8 cellular contexts compared by ENCODE assay signal in the genomic region with DNA sequence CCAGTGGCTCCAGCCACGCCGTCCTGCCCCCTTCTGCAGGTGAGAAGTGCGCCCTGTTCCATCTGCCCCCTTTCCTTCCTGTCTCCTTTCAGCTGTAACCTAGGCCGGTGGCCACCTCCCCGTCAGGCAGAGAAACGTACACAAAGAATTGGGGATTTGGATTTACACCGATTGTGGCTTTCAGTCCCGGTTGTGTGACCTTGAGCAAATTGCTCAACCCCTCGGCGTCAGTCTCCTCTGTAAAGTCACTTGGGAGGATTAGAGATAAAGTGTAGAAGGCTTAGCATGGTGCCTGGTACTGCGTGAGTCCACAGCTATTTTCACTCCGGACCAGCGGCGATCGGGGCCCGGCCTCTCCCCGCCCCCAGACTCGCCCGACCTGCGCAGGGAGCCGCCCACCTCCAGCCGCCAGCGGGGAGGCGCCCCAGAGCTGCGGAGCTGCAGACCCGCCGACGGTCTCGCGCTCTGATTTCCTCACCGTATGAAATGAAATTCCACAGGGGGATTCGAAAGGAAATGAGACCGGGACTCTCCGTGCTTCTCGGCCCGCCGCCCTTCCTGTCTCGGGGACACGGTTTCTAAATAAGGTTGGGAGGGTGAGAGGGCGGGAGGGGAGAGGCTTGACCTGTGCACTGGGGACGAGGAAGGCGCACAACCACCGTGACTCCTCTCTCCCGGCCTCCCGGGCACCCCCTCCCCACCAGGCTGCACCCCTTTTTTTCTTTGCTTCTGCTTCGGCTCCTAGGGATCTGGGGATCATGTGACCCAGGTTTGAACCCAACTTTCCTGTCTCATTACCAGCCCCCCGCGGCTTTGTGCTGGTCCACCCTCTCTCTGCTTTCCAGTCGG. TPM values are rescaled to one million over a fixed set of nuclear protein-coding genes. Genes with fewer than 3 reads are reported as not detected.
A peak's percentile ranks its signal among the peaks of the same experiment; 100 is the strongest.
DNase-seq lines count a peak whose midpoint lies in the region; TF ChIP-seq lines count a peak whose summit lies in the region.

No MANE protein-coding gene starts in this region.

- H3K36me3 ChIP-seq in HAP-1 (replicated peaks) (no peaks in the 10 kb centered on the region), KMS-11 (ENCODE audit: insufficient read depth) (no peaks in the 10 kb centered on the region), SK-N-SH (replicated peaks in 1 of 2; ENCODE audit: control insufficient read depth in 1 of 2, insufficient read depth in 2 of 2, low read length in 1 of 2) (peaks cover 5 to 11% of the 10 kb centered on the region in 2 experiments)

- CTCF ChIA-PET in SK-N-SH (lab: Yijun Ruan, JAX), result interaction anchor here (0.8 to 4.2 kb wide), 6 partner anchors 8 to 465 kb away, joined by 3 to 20 read pairs (median 4); no protein-coding TSS in a partner anchor

- H3K79me2 ChIP-seq in KMS-11 (ENCODE audit: insufficient read depth, low read depth), result no peaks in the 10 kb centered on the region
- no peaks in the 10 kb centered on the region for H3K79me2 ChIP-seq in SK-N-SH (ENCODE audit: insufficient read depth)

- H3K4me1 ChIP-seq in HAP-1, result peaks cover 18% of the 10 kb centered on the region
- peaks cover 13% of the 10 kb centered on the region for H3K4me1 ChIP-seq in KMS-11 (ENCODE audit: low read depth, poor library complexity, severe bottlenecking)
- peaks cover 9 to 22% of the 10 kb centered on the region in 2 experiments; a peak in 2 of 4 replicates for H3K4me1 ChIP-seq in SK-N-SH (ENCODE audit: control insufficient read depth in 1 of 2, insufficient read depth in 2 of 2, low read depth in 1 of 2, low read length in 1 of 2)

- H3K36me3 Mint-ChIP-seq in activated T-cell treated with anti-CD3 and anti-CD28 coated beads, Interleukin-2, amount 50 U/mL, for 24 hours (ENCODE audit: low read depth), result no peaks in the 10 kb centered on the region

- peak overlapping the region; percentile 28; the same call in 1 of the 2 replicates for H3K9ac ChIP-seq in KMS-11
- H3K9ac ChIP-seq in SK-N-SH, result peak overlapping the region; percentile 72

- H3K27me3 ChIP-seq in HAP-1 (ENCODE audit: low read depth) (no peaks in the 10 kb centered on the region), KMS-11 (ENCODE audit: insufficient read depth, low read depth) (peaks cover 8% of the 10 kb centered on the region; the same call in 1 of the 2 replicates), SK-N-SH (ENCODE audit: insufficient read depth) (no peaks in the 10 kb centered on the region)

- H3K9me2 ChIP-seq in SK-N-SH, result no peaks in the 10 kb centered on the region

- no peak; the same call in 1 of the 2 replicates for TF ChIP-seq CTCF in KMS-11 (conservative IDR thresholded peaks at IDR 0.05; ENCODE audit: low read depth, low read length)
- peak; percentile 39 for TF ChIP-seq CTCF in SK-N-SH (IDR thresholded peaks at IDR 0.05)
- peak; percentile 29 for TF ChIP-seq CTCF in choroid plexus epithelial cell (conservative IDR thresholded peaks at IDR 0.05; ENCODE audit: low read depth, low read length)

- peak overlapping the region; percentile 46 for H3K4me3 ChIP-seq in HAP-1
- H3K4me3 ChIP-seq in KMS-11 (IDR thresholded peaks at IDR 0.05; ENCODE audit: insufficient read depth, low read depth, low read length), result no peak overlapping the region
- H3K4me3 ChIP-seq in SK-N-SH (ENCODE audit: low read depth in 2 of 2, low read length in 1 of 2), result peak overlapping the region; percentile 55 to 95
- peak overlapping the region; percentile 81 for H3K4me3 ChIP-seq in choroid plexus epithelial cell (ENCODE audit: low read depth, low read length)

- TF ChIP-seq EP300 in SK-N-SH (IDR thresholded peaks at IDR 0.05; ENCODE audit: borderline replicate concordance in 1 of 2, low read depth in 1 of 2, low read length in 1 of 2), result no peak

- H3K27ac ChIP-seq in KMS-11 (no peak overlapping the region), SK-N-SH (ENCODE audit: low read depth in 2 of 2, low read length in 1 of 2) (peak overlapping the region; percentile 35 to 58; a peak in 3 of 4 replicates)

- peaks cover 14% of the 10 kb centered on the region for H3K4me1 Mint-ChIP-seq in activated T-cell treated with anti-CD3 and anti-CD28 coated beads, Interleukin-2, amount 50 U/mL, for 24 hours (ENCODE audit: low read depth)

- H3K27ac Mint-ChIP-seq in activated T-cell treated with anti-CD3 and anti-CD28 coated beads, Interleukin-2, amount 50 U/mL, for 24 hours, result no peak overlapping the region

- H3F3A ChIP-seq in SK-N-SH (replicated peaks; ENCODE audit: insufficient read depth), result peaks cover 13% of the 10 kb centered on the region

- WGBS in SK-N-SH (ENCODE audit: low lambda C conversion rate), result 4% methylated on average over 29 of the region's 49 CpGs

- peaks cover 71% of the 10 kb centered on the region for H3K27me3 Mint-ChIP-seq in activated T-cell treated with anti-CD3 and anti-CD28 coated beads, Interleukin-2, amount 50 U/mL, for 24 hours

- H3K9me3 Mint-ChIP-seq in activated T-cell treated with anti-CD3 and anti-CD28 coated beads, Interleukin-2, amount 50 U/mL, for 24 hours, result no peaks in the 10 kb centered on the region

- peak overlapping the region; percentile 79 for H3K4me3 Mint-ChIP-seq in activated T-cell treated with anti-CD3 and anti-CD28 coated beads, Interleukin-2, amount 50 U/mL, for 24 hours

- in situ Hi-C loops in HAP-1 (cut with MboI; ENCODE audit: low sequenced_read_pairs), result no loop called here

- no peak; the same call in 1 of the 2 replicates for TF ChIP-seq RAD21 in SK-N-SH (IDR thresholded peaks at IDR 0.05; ENCODE audit: low read length)

- POLR2A ChIA-PET in SK-N-SH (lab: Yijun Ruan, JAX), result no interaction called here

- peak overlapping the region; percentile 81 for H3K4me2 ChIP-seq in KMS-11
- H3K4me2 ChIP-seq in SK-N-SH, result peak overlapping the region; percentile 86

- H4K20me1 ChIP-seq in KMS-11 (ENCODE audit: insufficient read depth), result no peaks in the 10 kb centered on the region
- no peaks in the 10 kb centered on the region for H4K20me1 ChIP-seq in SK-N-SH (ENCODE audit: insufficient read depth)

- DNase-seq in activated T-cell treated with anti-CD3 and anti-CD28 coated beads, Interleukin-2, amount 50 U/mL, for 24 hours, result peak; percentile 49
- DNase-seq in activated T-cell treated with anti-CD3 and anti-CD28 coated beads for 4 hours (no peak), HAP-1 (ENCODE audit: low spot score in 2 of 2) (peak; percentile 72 to 89), SK-N-SH (peak; percentile 88), choroid plexus epithelial cell (ENCODE audit: low read depth) (peak; percentile 91), kidney glomerular epithelial cell (lab: John Stamatoyannopoulos, UW) (peak; percentile 60)
- DNase-seq in stimulated activated CD4-positive, alpha-beta T cell treated with anti-CD3 and anti-CD28 coated beads, Interleukin-1b, Interleukin-23, amount 100 ng/mL, for 48 hours, result peak; percentile 6

- H3K9me3 ChIP-seq in HAP-1 (no peaks in the 10 kb centered on the region), SK-N-SH (no peaks in the 10 kb centered on the region)

- H2AFZ ChIP-seq in KMS-11 (ENCODE audit: low read depth), result peak overlapping the region; percentile 97
- peak overlapping the region; percentile 96 for H2AFZ ChIP-seq in SK-N-SH (ENCODE audit: low read depth)

TF ChIP-seq in SK-N-SH, 30 proteins besides CTCF, POLR2A, EP300 and RAD21:
- TF ChIP-seq MXI1 (IDR thresholded peaks at IDR 0.05; ENCODE audit: low read depth, low read length) (peak; percentile 53), GATA2 (CRISPR knock-in tag; IDR thresholded peaks at IDR 0.05) (no peak), CHD2 (IDR thresholded peaks at IDR 0.05; ENCODE audit: low read length, partially characterized antibody) (no peak), JUND (IDR thresholded peaks at IDR 0.05) (no peak), SMC3 (IDR thresholded peaks at IDR 0.05; ENCODE audit: low read depth, low read length) (no peak), POLR2AphosphoS5 (IDR thresholded peaks at IDR 0.05; ENCODE audit: low read depth, low read length) (0 out of 2 replicates have a peak, but pooled peaks have one; percentile 27), NRF1 (IDR thresholded peaks at IDR 0.05; ENCODE audit: low read depth, low read length) (peak; percentile 71)
- TF ChIP-seq, protein P1, sequence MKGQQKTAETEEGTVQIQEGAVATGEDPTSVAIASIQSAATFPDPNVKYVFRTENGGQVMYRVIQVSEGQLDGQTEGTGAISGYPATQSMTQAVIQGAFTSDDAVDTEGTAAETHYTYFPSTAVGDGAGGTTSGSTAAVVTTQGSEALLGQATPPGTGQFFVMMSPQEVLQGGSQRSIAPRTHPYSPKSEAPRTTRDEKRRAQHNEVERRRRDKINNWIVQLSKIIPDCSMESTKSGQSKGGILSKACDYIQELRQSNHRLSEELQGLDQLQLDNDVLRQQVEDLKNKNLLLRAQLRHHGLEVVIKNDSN (IDR thresholded peaks at IDR 0.05; ENCODE audit: borderline replicate concordance, low read depth), result 0 out of 2 replicates have a peak, but pooled peaks have one; percentile 44

RNA-seq across cellular contexts. Expression of a gene that starts 0.7 kb away (rescaled TPM):
- polyA plus RNA-seq in SK-N-SH (2012; rRNA removed), result 0.72 and 0.93 TPM in 2 replicates
- 0.81 and 0.82 TPM in 2 replicates for polyA plus RNA-seq in SK-N-SH (2012; cell fraction: cytosol; rRNA removed)
- 0.62 and 1.0 TPM in 2 replicates for polyA plus RNA-seq in SK-N-SH (2012; cell fraction: nucleus; rRNA removed)
